In genomic region chr5:10499066-10499465, GRCh38 we compare ENCODE assay signal across 17 cellular contexts. TPM values are rescaled to one million over a fixed set of nuclear protein-coding genes. Genes with fewer than 3 reads are reported as not detected.
DNase-seq lines count a peak whose midpoint lies in the region; ATAC-seq and TF ChIP-seq lines count a peak whose summit lies in the region.
"Had no signal": no experiment of that assay in that cellular context is flagged by ENCODE, and none has a peak within 500 bp of the region (broad histone marks: within the 10 kb centered on the region; RNA-seq: fewer than 3 reads in every experiment).

No MANE protein-coding gene starts in this region.

- H3K23ac ChIP-seq in H9 (ENCODE audit: insufficient read length, low read depth, low read length) (no peak overlapping the region), neuronal stem cell (ENCODE audit: low read depth, low read length, poor library complexity) (no peak overlapping the region)

- H4K5ac ChIP-seq in H9 (ENCODE audit: insufficient read length, low read depth, low read length): no peak overlapping the region

- H3K79me1 ChIP-seq in H9 (ENCODE audit: insufficient read depth, low read depth, low read length, poor library complexity, severe bottlenecking) (no peaks in the 10 kb centered on the region), neuronal stem cell (ENCODE audit: low read depth, low read length) (no peaks in the 10 kb centered on the region)

- H3K56ac ChIP-seq in H9 (ENCODE audit: insufficient read length, low read depth, low read length): no peak overlapping the region

- H3K27ac Mint-ChIP-seq in H9: peak overlapping the region in 1 of 3 experiments; percentile 35; a peak in 1 of 7 replicates
- no peak overlapping the region for H3K27ac Mint-ChIP-seq in stimulated activated memory B cell treated with anti-CD40 and anti-IgM and Interleukin-4, amounts not matched to agents 10 μg/mL and 1 μg/mL and 100 μg/mL, for 72 hours
- H3K27ac Mint-ChIP-seq: CD4-positive, alpha-beta memory T cell had no signal

- no peaks in the 10 kb centered on the region for H3K79me2 ChIP-seq in H9 (ENCODE audit: insufficient read depth, low read length)

- H2AFZ ChIP-seq in H9 (ENCODE audit: low read length) (no peak overlapping the region), neuronal stem cell (ENCODE audit: low read length) (no peak overlapping the region)

- whole genome bisulfite sequencing in H9 (ENCODE audit: extremely low coverage, insufficient read length, low lambda C conversion rate): no CpG with 5 or more reads among the region's 9 CpGs
- no CpG with 5 or more reads among the region's 9 CpGs for WGBS in neuronal stem cell (ENCODE audit: extremely low coverage in 2 of 2, insufficient read length in 2 of 2, insufficient replicate concordance in 1 of 2), 2 donors
- 96% methylated on average over 9 of the region's 9 CpGs for WGBS in aorta, 2 donors

- DNase-seq in H9 (no peak), RWPE1 (ENCODE audit: low spot score) (no peak), neuronal stem cell (ENCODE audit: low spot score) (no peak), aorta (peak; percentile 7 to 48), HT-29 (ENCODE audit: low spot score) (no peak), activated T-cell treated with anti-CD3 and anti-CD28 coated beads for 4 hours (no peak)
- DNase-seq: C1 segment of cervical spinal cord; Calu3; CD4-positive, alpha-beta memory T cell; COR-L47; DMS153; DND-41; GDM1; GOT3; HCEC 1CT had no signal

- H3K4me2 ChIP-seq in H9 (ENCODE audit: insufficient read depth, insufficient read length, low read length) (no peak overlapping the region), neuronal stem cell (ENCODE audit: insufficient read depth, low read length, poor library complexity, severe bottlenecking) (no peak overlapping the region)

- H2BK120ac ChIP-seq in H9 (ENCODE audit: low read depth, low read length, poor library complexity, severe bottlenecking) (no peak overlapping the region), neuronal stem cell (ENCODE audit: low read depth, low read length) (no peak overlapping the region)

- intact Hi-C loops in aorta (cut with DNase I): no loop called here

- no peak overlapping the region for H3K27ac ChIP-seq in H9 (ENCODE audit: insufficient read length, low read depth, low read length)
- peak overlapping the region; percentile 61 for H3K27ac ChIP-seq in RWPE1
- H3K27ac ChIP-seq in neuronal stem cell (replicated peaks; ENCODE audit: low read length): no peak overlapping the region
- H3K27ac ChIP-seq in aorta (ENCODE audit: low read depth in 1 of 2, low read length in 2 of 2): no peak overlapping the region

- H3K4me3 ChIP-seq in neuronal stem cell (ENCODE audit: low read length in 2 of 2) (no peak overlapping the region), aorta (ENCODE audit: low read length in 2 of 2) (no peak overlapping the region)
- H3K4me3 ChIP-seq: GM12878 had no signal

- H3K27me3 ChIP-seq in H9 (ENCODE audit: insufficient read depth, low read length) (no peaks in the 10 kb centered on the region), neuronal stem cell (ENCODE audit: control insufficient read depth in 3 of 3, insufficient read depth in 3 of 3, low read depth in 1 of 3, low read length in 3 of 3) (peaks cover 0 to 5% (median 0%) of the 10 kb centered on the region in 3 experiments), aorta (ENCODE audit: control insufficient read depth in 1 of 2, insufficient read depth in 2 of 2, low read length in 1 of 2) (no peaks in the 10 kb centered on the region)

- H3K4me1 Mint-ChIP-seq in H9: peaks cover 5 to 15% of the 10 kb centered on the region in 2 experiments; a peak in 3 of 4 replicates
- peaks cover 8% of the 10 kb centered on the region for H3K4me1 Mint-ChIP-seq in stimulated activated memory B cell treated with anti-CD40 and anti-IgM and Interleukin-4, amounts not matched to agents 10 μg/mL and 1 μg/mL and 100 μg/mL, for 72 hours
- H3K4me1 Mint-ChIP-seq: CD4-positive, alpha-beta memory T cell had no signal

- H3T11ph ChIP-seq in H9 (ENCODE audit: low read length): no peak overlapping the region

- no peaks in the 10 kb centered on the region for H4K20me1 ChIP-seq in H9 (ENCODE audit: control insufficient read depth, insufficient read depth, insufficient read length)

- H2BK20ac ChIP-seq in H9 (ENCODE audit: low read depth, low read length, poor library complexity, severe bottlenecking): no peak overlapping the region

- TF ChIP-seq CTCF in H9 (conservative IDR thresholded peaks at IDR 0.05) (no peak), RWPE1 (conservative IDR thresholded peaks at IDR 0.05; ENCODE audit: low read depth) (no peak)

- H3K18ac ChIP-seq in H9 (ENCODE audit: insufficient read length, low read depth, low read length) (peak overlapping the region; percentile 36), neuronal stem cell (ENCODE audit: low read length) (peak overlapping the region; percentile 83)

- H3K9me3 ChIP-seq in H9 (ENCODE audit: control insufficient read depth, low read depth, low read length): no peaks in the 10 kb centered on the region
- H3K9me3 ChIP-seq in neuronal stem cell (replicated peaks in 1 of 2; ENCODE audit: control insufficient read depth in 2 of 2, insufficient read depth in 1 of 2, low read depth in 1 of 2, low read length in 2 of 2): peaks cover 0 to 4% of the 10 kb centered on the region in 2 donors
- no peaks in the 10 kb centered on the region for H3K9me3 ChIP-seq in aorta (ENCODE audit: control insufficient read depth, low read length)

- H2BK12ac ChIP-seq in H9 (ENCODE audit: insufficient read length, low read depth, low read length) (no peak overlapping the region), neuronal stem cell (ENCODE audit: low read length) (no peak overlapping the region)

- H4K91ac ChIP-seq in H9 (ENCODE audit: insufficient read length, low read depth, low read length) (no peak overlapping the region), neuronal stem cell (ENCODE audit: low read depth, low read length, poor library complexity) (no peak overlapping the region)

- H2BK15ac ChIP-seq in H9 (ENCODE audit: low read depth, low read length): no peak overlapping the region
- H2BK15ac ChIP-seq in neuronal stem cell (ENCODE audit: low read length): no peak overlapping the region

- no peak overlapping the region for H4K8ac ChIP-seq in H9 (replicated peaks; ENCODE audit: insufficient read length, low read depth, low read length)
- no peak overlapping the region for H4K8ac ChIP-seq in neuronal stem cell (ENCODE audit: low read depth, low read length)

- H3K4me1 ChIP-seq in H9 (ENCODE audit: insufficient read depth, low read length): no peaks in the 10 kb centered on the region
- H3K4me1 ChIP-seq in neuronal stem cell (ENCODE audit: control insufficient read depth in 2 of 2, insufficient read depth in 1 of 2, low read depth in 1 of 2, low read length in 2 of 2): peaks cover 4 to 5% of the 10 kb centered on the region in 2 donors
- H3K4me1 ChIP-seq in aorta (ENCODE audit: control insufficient read depth in 1 of 2, insufficient read depth in 2 of 2, low read length in 2 of 2): no peaks in the 10 kb centered on the region

- no peak overlapping the region for H3K9ac ChIP-seq in H9 (ENCODE audit: extremely low read depth, insufficient read length, low read length)
- no peak overlapping the region for H3K9ac ChIP-seq in neuronal stem cell (ENCODE audit: low read depth, low read length, poor library complexity)

- H3K36me3 ChIP-seq in neuronal stem cell (replicated peaks in 1 of 2; ENCODE audit: control insufficient read depth in 2 of 2, insufficient read depth in 2 of 2, low read length in 2 of 2) (no peaks in the 10 kb centered on the region), aorta (ENCODE audit: control insufficient read depth in 1 of 2, insufficient read depth in 2 of 2, low read length in 1 of 2) (no peaks in the 10 kb centered on the region)

- H3K27me3 Mint-ChIP-seq in H9 (ENCODE audit: low read depth): peaks cover 4% of the 10 kb centered on the region
- no peaks in the 10 kb centered on the region for H3K27me3 Mint-ChIP-seq in stimulated activated memory B cell treated with anti-CD40 and anti-IgM and Interleukin-4, amounts not matched to agents 10 μg/mL and 1 μg/mL and 100 μg/mL, for 72 hours
- H3K27me3 Mint-ChIP-seq: CD4-positive, alpha-beta memory T cell had no signal

- peaks cover 9 to 12% (median 10%) of the 10 kb centered on the region in 3 experiments; a peak in 6 of 7 replicates for H3K36me3 Mint-ChIP-seq in H9 (ENCODE audit: insufficient read depth in 1 of 3, low read depth in 3 of 3)
- peaks cover 3% of the 10 kb centered on the region for H3K36me3 Mint-ChIP-seq in stimulated activated memory B cell treated with anti-CD40 and anti-IgM and Interleukin-4, amounts not matched to agents 10 μg/mL and 1 μg/mL and 100 μg/mL, for 72 hours

- H2AK5ac ChIP-seq in H9 (ENCODE audit: insufficient read length, low read length) (no peak overlapping the region), neuronal stem cell (ENCODE audit: low read depth, low read length) (no peak overlapping the region)

- H2BK5ac ChIP-seq in H9 (ENCODE audit: insufficient read length, low read length): no peak overlapping the region
- no peak overlapping the region for H2BK5ac ChIP-seq in neuronal stem cell (ENCODE audit: low read length)

- no peak for ATAC-seq in aorta (ENCODE audit: low FRiP score)
- no peak for ATAC-seq in stimulated activated memory B cell treated with anti-CD40 and anti-IgM and Interleukin-4, amounts not matched to agents 10 μg/mL and 1 μg/mL and 100 μg/mL, for 72 hours
- ATAC-seq: GM12878 had no signal

- CTCF ChIA-PET in RWPE1 (lab: Yijun Ruan, JAX): interaction anchor here (0.6 kb wide), 1 partner anchor 34 kb away, joined by 6 read pairs; no protein-coding TSS in a partner anchor

- H3K4me3 Mint-ChIP-seq in H9: no peak overlapping the region
- no peak overlapping the region for H3K4me3 Mint-ChIP-seq in stimulated activated memory B cell treated with anti-CD40 and anti-IgM and Interleukin-4, amounts not matched to agents 10 μg/mL and 1 μg/mL and 100 μg/mL, for 72 hours

- peaks cover 13 to 17% of the 10 kb centered on the region in 2 experiments for H3K9me3 Mint-ChIP-seq in H9
- H3K9me3 Mint-ChIP-seq in stimulated activated memory B cell treated with anti-CD40 and anti-IgM and Interleukin-4, amounts not matched to agents 10 μg/mL and 1 μg/mL and 100 μg/mL, for 72 hours: peaks cover 3% of the 10 kb centered on the region

- H3K4ac ChIP-seq in H9 (ENCODE audit: low read depth, low read length): no peak overlapping the region
- no peak overlapping the region for H3K4ac ChIP-seq in neuronal stem cell (ENCODE audit: low read length)

- no peaks in the 10 kb centered on the region for H3K23me2 ChIP-seq in H9 (ENCODE audit: insufficient read length, low read depth, low read length, poor library complexity, severe bottlenecking)

- H3K14ac ChIP-seq in H9 (ENCODE audit: insufficient read depth, low read length): no peak overlapping the region
- H3K14ac ChIP-seq in neuronal stem cell (ENCODE audit: low read length): no peak overlapping the region

- POLR2A ChIA-PET in RWPE1 (lab: Yijun Ruan, JAX; ENCODE audit: low non-redundant PET): interaction anchor here (0.6 kb wide), 1 partner anchor 29 kb away, joined by 3 read pairs; no protein-coding TSS in a partner anchor

RNA-seq across cellular contexts. Expression of gene ROPN1L, which starts 57.4 kb away (rescaled TPM):
- total RNA-seq in H9 (2021): 0.37 TPM in 1 of 2 replicates, not detected in the other
- polyA plus RNA-seq in neuronal stem cell (2013, experiment 1 of 2): 0.17 TPM
- 0.22 TPM for polyA plus RNA-seq in neuronal stem cell (2013, experiment 2 of 2)
- under 1 TPM in 1 of 2 donors, not detected in 1; 0.68 TPM for total RNA-seq in aorta
- under 1 TPM in 1 of 2 donors, not detected in 1; 0.88 TPM for polyA plus RNA-seq in aorta
- not detected in 2 replicates for total RNA-seq in HT-29 (2014; rRNA removed; shearing (Covaris generic))

Comparison
In these comparisons a context has a peak if more than half of its experiments do, and no peak if none do; other contexts are left out.
1. DNase-seq: peak in aorta (2 of 2); none in H9 (single experiment), RWPE1 (single experiment), neuronal stem cell (single experiment), HT-29 (single experiment) and activated T-cell treated with anti-CD3 and anti-CD28 coated beads for 4 hours (single experiment).